ENCODE assay signal across 1 cellular context in genomic region chr6:43814865-43815264, GRCh38.
TF ChIP-seq lines count a peak whose summit lies in the region.

No MANE protein-coding gene starts in this region.

TF ChIP-seq in K562, 482 proteins besides CTCF, POLR2A, EP300 and RAD21 (continued from another document):
- TF ChIP-seq ZNF280A (IDR thresholded peaks at IDR 0.05; ENCODE audit: low read depth, partially characterized antibody): no peak
